Comparison of ENCODE assay signal across 9 cellular contexts in the genomic region with DNA sequence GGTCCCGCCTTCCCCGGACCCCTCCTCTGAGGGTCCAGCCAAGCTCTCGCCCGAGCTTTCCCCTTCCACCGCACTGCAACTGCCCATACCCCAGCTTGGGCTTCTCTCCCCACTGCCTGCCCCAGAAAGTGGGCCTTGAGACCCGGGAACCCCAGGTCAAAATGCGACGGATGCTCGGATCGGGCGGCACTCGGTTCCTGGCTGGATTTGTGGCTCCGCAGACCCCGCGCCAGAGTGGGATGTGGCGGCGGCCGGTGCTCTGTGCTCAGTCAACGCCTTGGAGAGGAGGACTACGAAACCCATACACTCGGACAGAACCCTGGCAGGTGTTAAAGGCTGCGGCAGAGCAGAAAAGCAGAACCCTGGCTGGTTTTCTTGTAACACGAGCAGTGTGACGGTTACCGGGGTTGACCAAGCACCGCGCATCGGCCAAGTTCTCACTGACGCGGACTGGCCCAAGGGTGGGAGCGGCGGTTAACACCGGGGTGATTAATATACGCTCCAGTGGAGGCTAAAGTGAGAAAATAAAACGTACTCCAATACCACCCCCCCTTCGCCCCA.
A peak's percentile ranks its signal among the peaks of the same experiment; 100 is the strongest.
DNase-seq lines count a peak whose midpoint lies in the region; ATAC-seq and TF ChIP-seq lines count a peak whose summit lies in the region.
"Had no signal": no experiment of that assay in that cellular context is flagged by ENCODE, and none has a peak within 500 bp of the region (broad histone marks: within the 10 kb centered on the region; RNA-seq: fewer than 3 reads in every experiment).

No MANE protein-coding gene starts in this region.

- no peak overlapping the region for H3K9ac ChIP-seq in parathyroid adenoma

- no peaks in the 10 kb centered on the region for H3K27me3 ChIP-seq in parathyroid adenoma (ENCODE audit: control insufficient read depth, insufficient read depth, low read length)

- no peaks in the 10 kb centered on the region for H3K4me1 ChIP-seq in parathyroid adenoma
- H3K4me1 ChIP-seq: adrenal gland had no signal

- no peaks in the 10 kb centered on the region for H3K79me2 ChIP-seq in parathyroid adenoma

- peak overlapping the region; percentile 90 for H3K4me3 ChIP-seq in parathyroid adenoma (ENCODE audit: low read depth, low read length)

- H3K36me3 ChIP-seq in parathyroid adenoma (ENCODE audit: control insufficient read depth, insufficient read depth, low read length), result no peaks in the 10 kb centered on the region
- H3K36me3 ChIP-seq: adrenal gland had no signal

- no peak for TF ChIP-seq CTCF in GM10266 (IDR thresholded peaks at IDR 0.05; ENCODE audit: control insufficient read depth, insufficient read depth, low read depth, missing control alignments)
- TF ChIP-seq CTCF in parathyroid adenoma (IDR thresholded peaks at IDR 0.05), result no peak

- H3K4me2 ChIP-seq in parathyroid adenoma (ENCODE audit: low read length), result peak overlapping the region; percentile 89

- H3K9me3 ChIP-seq in parathyroid adenoma (ENCODE audit: control insufficient read depth, low read length), result no peaks in the 10 kb centered on the region
- H3K9me3 ChIP-seq: adrenal gland had no signal

- peak; percentile 38 for DNase-seq in GM10266 (ENCODE audit: extremely low spot score)
- DNase-seq in NCI-H2029 (lab: John Stamatoyannopoulos, UW), result peak; percentile 21
- DNase-seq in fibroblast of peridontal ligament (ENCODE audit: extremely low read depth), result peak; percentile 4
- no peak for DNase-seq in ecto neural progenitor cell (ENCODE audit: low spot score)
- DNase-seq in HuH-7 (ENCODE audit: low spot score), result no peak
- DNase-seq in NCI-H82 (lab: John Stamatoyannopoulos, UW), result no peak

- H3K27ac ChIP-seq in parathyroid adenoma, result no peak overlapping the region
- H3K27ac ChIP-seq: adrenal gland had no signal

- no peak overlapping the region for H2AFZ ChIP-seq in parathyroid adenoma

- ATAC-seq in HG03196 (IDR thresholded peaks at IDR 0.05; ENCODE audit: unreplicated experiment), result no peak

Comparison
In these comparisons a context has a peak if more than half of its experiments do, and no peak if none do; other contexts are left out.
1. DNase-seq: peak in GM10266 (single experiment), NCI-H2029 (single experiment) and fibroblast of peridontal ligament (single experiment); none in ecto neural progenitor cell (single experiment), HuH-7 (single experiment) and NCI-H82 (single experiment).